14 cellular contexts compared by ENCODE assay signal in the genomic region with DNA sequence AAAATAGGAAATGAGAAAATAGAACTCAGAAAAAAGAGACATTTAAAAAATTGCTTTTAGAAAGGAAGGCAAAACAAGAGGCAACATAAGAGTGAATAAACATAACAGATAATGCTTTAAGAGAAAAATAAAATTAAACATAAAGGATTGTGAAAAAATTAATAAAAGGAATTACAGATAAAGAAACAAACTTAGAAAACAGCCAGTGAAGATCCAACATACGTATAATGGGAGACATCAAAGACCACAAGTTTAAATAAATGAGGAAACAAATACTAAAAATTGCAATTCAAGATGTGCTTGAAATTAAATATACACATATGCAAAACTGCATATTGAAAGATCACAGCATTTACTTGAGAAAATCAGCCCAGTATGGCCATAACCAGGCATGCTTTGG.
DNase-seq lines count a peak whose midpoint lies in the region; ATAC-seq and TF ChIP-seq lines count a peak whose summit lies in the region.
"Had no signal": no experiment of that assay in that cellular context is flagged by ENCODE, and none has a peak within 500 bp of the region (broad histone marks: within the 10 kb centered on the region; RNA-seq: fewer than 3 reads in every experiment).

No MANE protein-coding gene starts in this region.

- no peak for TF ChIP-seq POLR2A in suprapubic skin (IDR thresholded peaks at IDR 0.05)

- TF ChIP-seq EP300 in suprapubic skin (IDR thresholded peaks at IDR 0.05), result no peak

- WGBS in suprapubic skin, result 90% methylated on average over 1 of the region's 1 CpG

- H3K36me3 ChIP-seq in suprapubic skin, result no peaks in the 10 kb centered on the region
- H3K36me3 ChIP-seq: upper lobe of left lung had no signal

- no peaks in the 10 kb centered on the region for H3K4me1 ChIP-seq in suprapubic skin
- H3K4me1 ChIP-seq: upper lobe of left lung had no signal

- TF ChIP-seq CTCF in choroid plexus epithelial cell (conservative IDR thresholded peaks at IDR 0.05; ENCODE audit: low read depth, low read length) (no peak), suprapubic skin (IDR thresholded peaks at IDR 0.05) (no peak)

- no peaks in the 10 kb centered on the region for H3K27me3 ChIP-seq in suprapubic skin
- H3K27me3 ChIP-seq: upper lobe of left lung had no signal

- no peak overlapping the region for H3K27ac ChIP-seq in suprapubic skin
- H3K27ac ChIP-seq: 22Rv1, upper lobe of left lung had no signal

- DNase-seq in DMS 273 (lab: John Stamatoyannopoulos, UW; ENCODE audit: unreplicated experiment) (peak; percentile 26), DMS 273 treated with DMSO at 0.1 percent for 48 hours (lab: John Stamatoyannopoulos, UW) (no peak), LHCN-M2 (ENCODE audit: low read depth) (peak; percentile 10), choroid plexus epithelial cell (ENCODE audit: low read depth) (peak; percentile 65), lung microvascular endothelial cell (ENCODE audit: low read depth in 2 of 2) (peak; percentile 59 to 62), suprapubic skin (ENCODE audit: low spot score in 2 of 2) (no peak)
- DNase-seq in stimulated activated naive CD4-positive, alpha-beta T cell treated with Interleukin-2 at 50 U/mL for 16 hours (lab: John Stamatoyannopoulos, UW), result no peak
- DNase-seq: activated naive CD8-positive, alpha-beta T cell treated with anti-CD3 and anti-CD28 coated beads for 36 hours; nucleus accumbens; stimulated activated CD8-positive, alpha-beta memory T cell treated with anti-CD3 and anti-CD28 coated beads, Interleukin-4, amount 100 ng/mL, for 48 hours; upper lobe of left lung had no signal

- H3K4me3 ChIP-seq in choroid plexus epithelial cell (ENCODE audit: low read depth, low read length) (no peak overlapping the region), suprapubic skin (no peak overlapping the region)
- H3K4me3 ChIP-seq: lung, upper lobe of left lung had no signal

- no peaks in the 10 kb centered on the region for H3K9me3 ChIP-seq in suprapubic skin

- ATAC-seq in GM18520 (IDR thresholded peaks at IDR 0.05; ENCODE audit: unreplicated experiment), result no peak

Comparison
In these comparisons a context has a peak if more than half of its experiments do, and no peak if none do; other contexts are left out.
1. DNase-seq: peak in DMS 273 (single experiment), LHCN-M2 (single experiment), choroid plexus epithelial cell (single experiment) and lung microvascular endothelial cell (2 of 2); none in DMS 273 treated with DMSO at 0.1 percent for 48 hours (single experiment), stimulated activated naive CD4-positive, alpha-beta T cell treated with Interleukin-2 at 50 U/mL for 16 hours (single experiment) and suprapubic skin (0 of 2).